Comparison of ENCODE assay signal across 1 cellular context in genomic region chr15:74428970-74429783, GRCh38.
TF ChIP-seq lines count a peak whose summit lies in the region.

No MANE protein-coding gene starts in this region.

TF ChIP-seq in HEK293, 187 proteins besides CTCF, POLR2A, EP300 and RAD21 (continued from another document):
- TF ChIP-seq ZNF341 (tag by site-specific recombination; IDR thresholded peaks at IDR 0.05; ENCODE audit: low read depth): no peak
- no peak for TF ChIP-seq ZNF624 (tag by site-specific recombination; IDR thresholded peaks at IDR 0.05)
